In genomic region chr12:123384318-123384993, GRCh38 we compare ENCODE assay signal across 8 cellular contexts. TPM values are rescaled to one million over a fixed set of nuclear protein-coding genes. Genes with fewer than 3 reads are reported as not detected.
DNase-seq lines count a peak whose midpoint lies in the region; ATAC-seq and TF ChIP-seq lines count a peak whose summit lies in the region.

No MANE protein-coding gene starts in this region.

- H3K36me3 ChIP-seq in CD8-positive, alpha-beta T cell (ENCODE audit: insufficient read depth, low read length) = no peaks in the 10 kb centered on the region

- no peaks in the 10 kb centered on the region for H3K27me3 ChIP-seq in CD8-positive, alpha-beta T cell (ENCODE audit: insufficient read depth, low read length)

- H3K36me3 Mint-ChIP-seq in CD8-positive, alpha-beta T cell = no peaks in the 10 kb centered on the region
- no peaks in the 10 kb centered on the region for H3K36me3 Mint-ChIP-seq in HFFc6 (ENCODE audit: low read depth)
- H3K36me3 Mint-ChIP-seq in activated CD4-positive, alpha-beta T cell treated with anti-CD3 and anti-CD28 coated beads, Interleukin-2, amount 10 ng/mL, durations not matched to agents 24 days and 14 days (ENCODE audit: low read depth) = no peaks in the 10 kb centered on the region

- peaks cover 16% of the 10 kb centered on the region for H3K4me1 ChIP-seq in CD8-positive, alpha-beta T cell (ENCODE audit: insufficient read depth, low read length)

- no peaks in the 10 kb centered on the region for H3K27me3 Mint-ChIP-seq in CD8-positive, alpha-beta T cell (ENCODE audit: low read depth)
- peaks cover 2% of the 10 kb centered on the region for H3K27me3 Mint-ChIP-seq in HFFc6 (ENCODE audit: insufficient read depth)
- H3K27me3 Mint-ChIP-seq in activated CD4-positive, alpha-beta T cell treated with anti-CD3 and anti-CD28 coated beads, Interleukin-2, amount 10 ng/mL, durations not matched to agents 24 days and 14 days = no peaks in the 10 kb centered on the region

- peak in 2 of 7 experiments; percentile 16 to 20 for DNase-seq in CD8-positive, alpha-beta T cell
- no peak for DNase-seq in HFFc6
- peak; percentile 81 for DNase-seq in activated CD4-positive, alpha-beta T cell treated with anti-CD3 and anti-CD28 coated beads, Interleukin-2, amount 10 ng/mL, durations not matched to agents 24 days and 14 days
- no peak for DNase-seq in fibroblast of villous mesenchyme (ENCODE audit: low read depth)
- peak; percentile 35 for DNase-seq in retina
- no peak for DNase-seq in ureter (ENCODE audit: low spot score)

- CTCF ChIA-PET in CD8-positive, alpha-beta T cell (lab: Charles Lee) = interaction anchor here (1.1 to 2.3 kb wide), 4 partner anchors 12 to 76 kb away, joined by 3 to 16 read pairs (median 4); no protein-coding TSS in a partner anchor

- POLR2A ChIA-PET in CD8-positive, alpha-beta T cell (lab: Charles Lee) = interaction anchor here (0.9 to 2.2 kb wide), 6 partner anchors 10 to 217 kb away, joined by 3 to 26 read pairs (median 6); partner anchors contain the start of genes DDX55, SBNO1 and SNRNP35

- no peak for TF ChIP-seq CTCF in CD8-positive, alpha-beta T cell (IDR thresholded peaks at IDR 0.05)
- TF ChIP-seq CTCF in HFFc6 (IDR thresholded peaks at IDR 0.05) (0 out of 2 replicates have a peak, but pooled peaks have one; percentile 8), fibroblast of villous mesenchyme (IDR thresholded peaks at IDR 0.05; ENCODE audit: insufficient read depth, low read depth, low read length) (no peak)

- H3K9me3 Mint-ChIP-seq in CD8-positive, alpha-beta T cell = no peaks in the 10 kb centered on the region
- no peaks in the 10 kb centered on the region for H3K9me3 Mint-ChIP-seq in HFFc6
- no peaks in the 10 kb centered on the region for H3K9me3 Mint-ChIP-seq in activated CD4-positive, alpha-beta T cell treated with anti-CD3 and anti-CD28 coated beads, Interleukin-2, amount 10 ng/mL, durations not matched to agents 24 days and 14 days

- H3K9me3 ChIP-seq in CD8-positive, alpha-beta T cell (ENCODE audit: low read length) = no peaks in the 10 kb centered on the region

- intact Hi-C loops in CD8-positive, alpha-beta T cell (cut with DNase I, micrococcal nuclease) = loop anchor here (1.0 to 5.0 kb wide), 3 partner anchors 19 to 218 kb away; partner anchors contain the start of genes DDX55 (in 1 of the 2), MPHOSPH9 (in 1 of the 2) and MTRFR (in 1 of the 2)
- intact Hi-C loops in activated CD4-positive, alpha-beta T cell treated with anti-CD3 and anti-CD28 coated beads, Interleukin-2, amount 10 ng/mL, durations not matched to agents 24 days and 14 days (cut with micrococcal nuclease) = loop anchor here (1.0 kb wide), 1 partner anchor 19 kb away; no protein-coding TSS in a partner anchor

- peak overlapping the region; percentile 45 for H3K27ac Mint-ChIP-seq in CD8-positive, alpha-beta T cell
- peak overlapping the region; percentile 92 for H3K27ac Mint-ChIP-seq in HFFc6
- H3K27ac Mint-ChIP-seq in activated CD4-positive, alpha-beta T cell treated with anti-CD3 and anti-CD28 coated beads, Interleukin-2, amount 10 ng/mL, durations not matched to agents 24 days and 14 days = peak overlapping the region; percentile 70

- peaks cover 20% of the 10 kb centered on the region for H3K4me1 Mint-ChIP-seq in CD8-positive, alpha-beta T cell (ENCODE audit: low read depth)
- H3K4me1 Mint-ChIP-seq in HFFc6 (ENCODE audit: low read depth) = peaks cover 17% of the 10 kb centered on the region
- H3K4me1 Mint-ChIP-seq in activated CD4-positive, alpha-beta T cell treated with anti-CD3 and anti-CD28 coated beads, Interleukin-2, amount 10 ng/mL, durations not matched to agents 24 days and 14 days = peaks cover 16% of the 10 kb centered on the region

- peak overlapping the region; percentile 19 for H3K27ac ChIP-seq in CD8-positive, alpha-beta T cell (ENCODE audit: low read depth, low read length)

- peak overlapping the region; percentile 82 for H3K4me3 ChIP-seq in CD8-positive, alpha-beta T cell (ENCODE audit: low read depth, low read length)
- H3K4me3 ChIP-seq in fibroblast of villous mesenchyme (ENCODE audit: low read depth, low read length) = peak overlapping the region; percentile 71

- peak; percentile 8 for ATAC-seq in CD8-positive, alpha-beta T cell
- no peak for ATAC-seq in HG02938 (IDR thresholded peaks at IDR 0.05; ENCODE audit: unreplicated experiment)
- ATAC-seq in GM21723 (IDR thresholded peaks at IDR 0.05; ENCODE audit: unreplicated experiment) = no peak

- H3K4me3 Mint-ChIP-seq in CD8-positive, alpha-beta T cell = peak overlapping the region; percentile 91
- peak overlapping the region; percentile 93 for H3K4me3 Mint-ChIP-seq in HFFc6
- peak overlapping the region; percentile 96 for H3K4me3 Mint-ChIP-seq in activated CD4-positive, alpha-beta T cell treated with anti-CD3 and anti-CD28 coated beads, Interleukin-2, amount 10 ng/mL, durations not matched to agents 24 days and 14 days

RNA-seq across cellular contexts. Expression of gene KMT5A, which starts 0.5 kb away (rescaled TPM):
- 10 to 100 TPM; 24.6 to 25.4 TPM for total RNA-seq in CD8-positive, alpha-beta T cell
- total RNA-seq in HFFc6 (2021; fragmentation: NEBNext Ultra II Directional; extraction: Animal tissue kit (Norgen Biotek cat#: 25700)) = 10 to 100 TPM; 52.2 to 64.0 (median 61.3) TPM
- total RNA-seq in activated CD4-positive, alpha-beta T cell treated with anti-CD3 and anti-CD28 coated beads, Interleukin-2, amount 10 ng/mL, durations not matched to agents 24 days and 14 days = 63.7 and 67.3 TPM in 2 replicates
- total RNA-seq in fibroblast of villous mesenchyme (45.7 and 62.2 TPM in 2 replicates), ureter (44.4 TPM)

RNA-seq across cellular contexts. Expression of gene SBNO1, which starts 19.8 kb away (rescaled TPM):
- 10 to 100 TPM; 25.4 to 25.9 TPM for total RNA-seq in CD8-positive, alpha-beta T cell
- 10 to 100 TPM; 32.3 to 38.2 (median 35.3) TPM for total RNA-seq in HFFc6 (2021; fragmentation: NEBNext Ultra II Directional; extraction: Animal tissue kit (Norgen Biotek cat#: 25700))
- total RNA-seq in activated CD4-positive, alpha-beta T cell treated with anti-CD3 and anti-CD28 coated beads, Interleukin-2, amount 10 ng/mL, durations not matched to agents 24 days and 14 days = 54.2 and 56.1 TPM in 2 replicates
- 26.7 and 41.0 TPM in 2 replicates for total RNA-seq in fibroblast of villous mesenchyme
- 31.2 TPM for total RNA-seq in ureter

RNA-seq across cellular contexts. Expression of gene RILPL2, which starts 52.0 kb away (rescaled TPM):
- 1 to 10 TPM; 3.4 to 3.6 TPM for total RNA-seq in CD8-positive, alpha-beta T cell
- 1 to 10 TPM; 4.4 to 6.0 (median 5.5) TPM for total RNA-seq in HFFc6 (2021; fragmentation: NEBNext Ultra II Directional; extraction: Animal tissue kit (Norgen Biotek cat#: 25700))
- 17.2 TPM in 2 replicates for total RNA-seq in activated CD4-positive, alpha-beta T cell treated with anti-CD3 and anti-CD28 coated beads, Interleukin-2, amount 10 ng/mL, durations not matched to agents 24 days and 14 days
- total RNA-seq in fibroblast of villous mesenchyme (3.5 and 5.6 TPM in 2 replicates), ureter (7.8 TPM)

Comparison
In these comparisons a context has a peak if more than half of its experiments do, and no peak if none do; other contexts are left out.
1. DNase-seq: peak in activated CD4-positive, alpha-beta T cell treated with anti-CD3 and anti-CD28 coated beads, Interleukin-2, amount 10 ng/mL, durations not matched to agents 24 days and 14 days (single experiment) and retina (single experiment); none in HFFc6 (single experiment), fibroblast of villous mesenchyme (single experiment) and ureter (single experiment).
2. Peak in every context shown above with its lines, with median percentiles within 50 percentile points of each other: H3K27ac Mint-ChIP-seq and H3K4me3 Mint-ChIP-seq.